In the genomic region with DNA sequence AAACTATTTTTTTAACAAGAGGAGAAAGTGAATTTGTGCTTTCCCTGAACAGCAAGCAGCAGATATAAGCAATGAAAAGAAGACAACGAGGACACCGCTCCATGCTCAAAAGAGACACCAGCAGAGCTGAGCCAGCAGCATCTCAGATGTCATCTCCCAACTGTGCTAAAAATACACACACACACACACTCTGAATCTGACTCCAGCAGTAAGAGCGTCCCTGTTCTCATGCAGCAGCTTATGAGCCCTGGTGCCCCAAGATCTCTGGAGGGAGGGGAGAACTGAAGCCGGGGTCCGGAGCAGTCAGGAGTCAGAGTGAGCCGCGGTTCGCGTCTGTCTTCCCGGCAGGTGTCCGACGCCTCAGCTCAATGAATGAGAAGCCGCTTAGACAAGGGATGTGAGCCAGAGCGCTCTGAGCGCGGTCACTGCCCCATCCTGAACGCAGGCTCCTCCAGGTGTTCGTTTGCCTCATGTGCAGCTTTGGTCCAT, we compare ENCODE assay signal across 1 cellular context.
TF ChIP-seq lines count a peak whose summit lies in the region.

No MANE protein-coding gene starts in this region.

TF ChIP-seq in SK-N-SH treated with all-trans-retinoic acid at 6 μM for 48 hours, 23 proteins besides CTCF, POLR2A, EP300 and RAD21 (continued from another document):
- no peak for TF ChIP-seq RARB (CRISPR knock-in tag; IDR thresholded peaks at IDR 0.05)
- TF ChIP-seq, protein P1, sequence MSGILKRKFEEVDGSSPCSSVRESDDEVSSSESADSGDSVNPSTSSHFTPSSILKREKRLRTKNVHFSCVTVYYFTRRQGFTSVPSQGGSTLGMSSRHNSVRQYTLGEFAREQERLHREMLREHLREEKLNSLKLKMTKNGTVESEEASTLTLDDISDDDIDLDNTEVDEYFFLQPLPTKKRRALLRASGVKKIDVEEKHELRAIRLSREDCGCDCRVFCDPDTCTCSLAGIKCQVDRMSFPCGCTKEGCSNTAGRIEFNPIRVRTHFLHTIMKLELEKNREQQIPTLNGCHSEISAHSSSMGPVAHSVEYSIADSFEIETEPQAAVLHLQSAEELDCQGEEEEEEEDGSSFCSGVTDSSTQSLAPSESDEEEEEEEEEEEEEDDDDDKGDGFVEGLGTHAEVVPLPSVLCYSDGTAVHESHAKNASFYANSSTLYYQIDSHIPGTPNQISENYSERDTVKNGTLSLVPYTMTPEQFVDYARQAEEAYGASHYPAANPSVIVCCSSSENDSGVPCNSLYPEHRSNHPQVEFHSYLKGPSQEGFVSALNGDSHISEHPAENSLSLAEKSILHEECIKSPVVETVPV (CRISPR knock-in tag; IDR thresholded peaks at IDR 0.05), result no peak
- TF ChIP-seq, protein P2, sequence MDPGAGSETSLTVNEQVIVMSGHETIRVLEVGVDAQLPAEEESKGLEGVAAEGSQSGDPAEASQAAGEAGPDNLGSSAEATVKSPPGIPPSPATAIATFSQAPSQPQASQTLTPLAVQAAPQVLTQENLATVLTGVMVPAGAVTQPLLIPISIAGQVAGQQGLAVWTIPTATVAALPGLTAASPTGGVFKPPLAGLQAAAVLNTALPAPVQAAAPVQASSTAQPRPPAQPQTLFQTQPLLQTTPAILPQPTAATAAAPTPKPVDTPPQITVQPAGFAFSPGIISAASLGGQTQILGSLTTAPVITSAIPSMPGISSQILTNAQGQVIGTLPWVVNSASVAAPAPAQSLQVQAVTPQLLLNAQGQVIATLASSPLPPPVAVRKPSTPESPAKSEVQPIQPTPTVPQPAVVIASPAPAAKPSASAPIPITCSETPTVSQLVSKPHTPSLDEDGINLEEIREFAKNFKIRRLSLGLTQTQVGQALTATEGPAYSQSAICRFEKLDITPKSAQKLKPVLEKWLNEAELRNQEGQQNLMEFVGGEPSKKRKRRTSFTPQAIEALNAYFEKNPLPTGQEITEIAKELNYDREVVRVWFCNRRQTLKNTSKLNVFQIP (CRISPR knock-in tag; IDR thresholded peaks at IDR 0.05; ENCODE audit: borderline replicate concordance, low read depth), result no peak
- no peak for TF ChIP-seq ZNF70 (CRISPR knock-in tag; IDR thresholded peaks at IDR 0.05)
- TF ChIP-seq, protein P3, sequence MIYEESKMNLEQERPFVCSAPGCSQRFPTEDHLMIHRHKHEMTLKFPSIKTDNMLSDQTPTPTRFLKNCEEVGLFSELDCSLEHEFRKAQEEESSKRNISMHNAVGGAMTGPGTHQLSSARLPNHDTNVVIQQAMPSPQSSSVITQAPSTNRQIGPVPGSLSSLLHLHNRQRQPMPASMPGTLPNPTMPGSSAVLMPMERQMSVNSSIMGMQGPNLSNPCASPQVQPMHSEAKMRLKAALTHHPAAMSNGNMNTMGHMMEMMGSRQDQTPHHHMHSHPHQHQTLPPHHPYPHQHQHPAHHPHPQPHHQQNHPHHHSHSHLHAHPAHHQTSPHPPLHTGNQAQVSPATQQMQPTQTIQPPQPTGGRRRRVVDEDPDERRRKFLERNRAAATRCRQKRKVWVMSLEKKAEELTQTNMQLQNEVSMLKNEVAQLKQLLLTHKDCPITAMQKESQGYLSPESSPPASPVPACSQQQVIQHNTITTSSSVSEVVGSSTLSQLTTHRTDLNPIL (CRISPR knock-in tag; IDR thresholded peaks at IDR 0.05; ENCODE audit: low read depth), result no peak
- no peak for TF ChIP-seq ISL1 (CRISPR knock-in tag; IDR thresholded peaks at IDR 0.05)
